In genomic region chr12:69936214-69936731, GRCh38 we compare ENCODE assay signal across 18 cellular contexts.
DNase-seq lines count a peak whose midpoint lies in the region; ATAC-seq and TF ChIP-seq lines count a peak whose summit lies in the region.
"Had no signal": no experiment of that assay in that cellular context is flagged by ENCODE, and none has a peak within 500 bp of the region (broad histone marks: within the 10 kb centered on the region; RNA-seq: fewer than 3 reads in every experiment).

No MANE protein-coding gene starts in this region.

- peaks cover 4% of the 10 kb centered on the region for H3K9me3 Mint-ChIP-seq in endothelial cell (ENCODE audit: unreplicated experiment)
- H3K9me3 Mint-ChIP-seq: activated B cell treated with CpG ODN at 0.5 μM for 24 hours; stimulated activated effector memory CD8-positive, alpha-beta T cell treated with anti-CD3 and anti-CD28 coated beads, Interleukin-12 subunit alpha, Interleukin-12 subunit beta, amount 100 ng/mL, for 72 hours had no signal

- TF ChIP-seq POLR2A in upper lobe of left lung (IDR thresholded peaks at IDR 0.05), result no peak

- peak overlapping the region; percentile 24 for H3K27ac Mint-ChIP-seq in endothelial cell (ENCODE audit: unreplicated experiment)
- H3K27ac Mint-ChIP-seq: activated B cell treated with CpG ODN at 0.5 μM for 24 hours; stimulated activated effector memory CD8-positive, alpha-beta T cell treated with anti-CD3 and anti-CD28 coated beads, Interleukin-12 subunit alpha, Interleukin-12 subunit beta, amount 100 ng/mL, for 72 hours had no signal

- TF ChIP-seq EP300 in upper lobe of left lung (IDR thresholded peaks at IDR 0.05), result peak in 1 of 4 donors; percentile 45

- H3K27me3 Mint-ChIP-seq in endothelial cell (ENCODE audit: unreplicated experiment), result peaks cover 2% of the 10 kb centered on the region

- H3K4me3 ChIP-seq in upper lobe of left lung, result no peak overlapping the region
- H3K4me3 ChIP-seq: GM23248 had no signal

- H3K4me1 Mint-ChIP-seq in endothelial cell (ENCODE audit: unreplicated experiment), result peaks cover 53% of the 10 kb centered on the region
- H3K4me1 Mint-ChIP-seq: activated B cell treated with CpG ODN at 0.5 μM for 24 hours; stimulated activated effector memory CD8-positive, alpha-beta T cell treated with anti-CD3 and anti-CD28 coated beads, Interleukin-12 subunit alpha, Interleukin-12 subunit beta, amount 100 ng/mL, for 72 hours had no signal

- DNase-seq in SIG-M5 treated with dmso at 0.1 percent for 504 hours (lab: John Stamatoyannopoulos, UW; ENCODE audit: unreplicated experiment), result peak; percentile 29
- DNase-seq in SIG-M5 (lab: John Stamatoyannopoulos, UW), result no peak
- DNase-seq in endothelial cell (ENCODE audit: low spot score), result no peak
- peak; percentile 78 for DNase-seq in left kidney (ENCODE audit: low read depth, low spot score)
- peak in 1 of 2 donors; percentile 82 for DNase-seq in upper lobe of left lung
- DNase-seq in activated T-cell treated with anti-CD3 and anti-CD28 coated beads, Interleukin-2, amount 50 U/mL, for 48 hours, result no peak
- no peak for DNase-seq in NCI-H1436 (lab: John Stamatoyannopoulos, UW)
- DNase-seq in KG1 (lab: John Stamatoyannopoulos, UW), result no peak
- DNase-seq: activated B cell treated with CpG ODN at 0.5 μM for 24 hours, brain microvascular endothelial cell, DMS79 treated with DMSO at 0.1 percent for 48 hours, IMR-90, midbrain, NCI-H187 treated with DMSO at 0.1 percent for 48 hours had no signal

- peak; percentile 53 to 89 for ATAC-seq in upper lobe of left lung (ENCODE audit: low FRiP score in 2 of 2)
- ATAC-seq: Right ventricle myocardium inferior; stimulated activated effector memory CD8-positive, alpha-beta T cell treated with anti-CD3 and anti-CD28 coated beads, Interleukin-12 subunit alpha, Interleukin-12 subunit beta, amount 100 ng/mL, for 72 hours had no signal

- H3K9me3 ChIP-seq in upper lobe of left lung, result no peaks in the 10 kb centered on the region

- H3K27ac ChIP-seq in upper lobe of left lung, result peak overlapping the region in 1 of 4 donors; percentile 19
- H3K27ac ChIP-seq: brain microvascular endothelial cell, C4-2B, GM23248 had no signal

- TF ChIP-seq CTCF in endothelial cell (IDR thresholded peaks at IDR 0.05; ENCODE audit: unreplicated experiment) (no peak), upper lobe of left lung (IDR thresholded peaks at IDR 0.05) (no peak)

- no peaks in the 10 kb centered on the region for H3K27me3 ChIP-seq in upper lobe of left lung
- H3K27me3 ChIP-seq: brain microvascular endothelial cell had no signal

- no peaks in the 10 kb centered on the region for H3K36me3 ChIP-seq in upper lobe of left lung
- H3K36me3 ChIP-seq: brain microvascular endothelial cell had no signal

- peaks cover 6 to 9% (median 6%) of the 10 kb centered on the region in 4 donors for H3K4me1 ChIP-seq in upper lobe of left lung

- H3K36me3 Mint-ChIP-seq in endothelial cell (ENCODE audit: low read depth, unreplicated experiment), result peaks cover 9% of the 10 kb centered on the region
- H3K36me3 Mint-ChIP-seq: stimulated activated effector memory CD8-positive, alpha-beta T cell treated with anti-CD3 and anti-CD28 coated beads, Interleukin-12 subunit alpha, Interleukin-12 subunit beta, amount 100 ng/mL, for 72 hours had no signal

- WGBS in upper lobe of left lung, 2 donors, result 47 to 55% methylated on average over 5 of the region's 5 CpGs

- H3K4me3 Mint-ChIP-seq in endothelial cell (ENCODE audit: unreplicated experiment), result no peak overlapping the region
- H3K4me3 Mint-ChIP-seq: activated B cell treated with CpG ODN at 0.5 μM for 24 hours; stimulated activated effector memory CD8-positive, alpha-beta T cell treated with anti-CD3 and anti-CD28 coated beads, Interleukin-12 subunit alpha, Interleukin-12 subunit beta, amount 100 ng/mL, for 72 hours had no signal

Comparison
In these comparisons a context has a peak if more than half of its experiments do, and no peak if none do; other contexts are left out.
1. DNase-seq: peak in SIG-M5 treated with dmso at 0.1 percent for 504 hours (single experiment) and left kidney (single experiment); none in SIG-M5 (single experiment), endothelial cell (single experiment), activated T-cell treated with anti-CD3 and anti-CD28 coated beads, Interleukin-2, amount 50 U/mL, for 48 hours (0 of 2), NCI-H1436 (single experiment) and KG1 (single experiment).